10 cellular contexts compared by ENCODE assay signal in genomic region chrX:106613277-106613676, GRCh38. TPM values are rescaled to one million over a fixed set of nuclear protein-coding genes. Genes with fewer than 3 reads are reported as not detected.
DNase-seq lines count a peak whose midpoint lies in the region; ATAC-seq and TF ChIP-seq lines count a peak whose summit lies in the region.
"Had no signal": no experiment of that assay in that cellular context is flagged by ENCODE, and none has a peak within 500 bp of the region (broad histone marks: within the 10 kb centered on the region; RNA-seq: fewer than 3 reads in every experiment).

No MANE protein-coding gene starts in this region.

- no peaks in the 10 kb centered on the region for H3K36me3 ChIP-seq in iPS-20b (ENCODE audit: insufficient read depth, low read depth, low read length)
- no peaks in the 10 kb centered on the region for H3K36me3 ChIP-seq in colonic mucosa

- H3K36me3 Mint-ChIP-seq in activated naive CD4-positive, alpha-beta T cell treated with anti-CD3 and anti-CD28 coated beads, Interleukin-2, amount 50 U/mL, for 24 hours = no peaks in the 10 kb centered on the region
- no peaks in the 10 kb centered on the region for H3K36me3 Mint-ChIP-seq in activated CD4-positive, alpha-beta memory T cell treated with anti-CD3 and anti-CD28 coated beads, Interleukin-2, amount 10 ng/mL, durations not matched to agents 7 days and 5 days (ENCODE audit: low read depth)

- POLR2A ChIA-PET in activated CD4-positive, alpha-beta memory T cell treated with anti-CD3 and anti-CD28 coated beads, Interleukin-2, amount 10 ng/mL, durations not matched to agents 7 days and 5 days (lab: Charles Lee) = no interaction called here

- H3K9me3 ChIP-seq in iPS-20b (ENCODE audit: insufficient read depth, low read depth, low read length) = no peaks in the 10 kb centered on the region
- no peaks in the 10 kb centered on the region for H3K9me3 ChIP-seq in colonic mucosa

- no peak for ATAC-seq in stimulated activated naive CD8-positive, alpha-beta T cell treated with anti-CD3 and anti-CD28 coated beads, Interleukin-15, amount 100 ng/mL, for 72 hours
- ATAC-seq in HG02938 (IDR thresholded peaks at IDR 0.05; ENCODE audit: unreplicated experiment) (no peak), GM18519 (IDR thresholded peaks at IDR 0.05; ENCODE audit: low FRiP score, unreplicated experiment) (no peak)

- no peaks in the 10 kb centered on the region for H3K4me1 ChIP-seq in iPS-20b (ENCODE audit: insufficient read depth, low read length)
- H3K4me1 ChIP-seq in colonic mucosa = no peaks in the 10 kb centered on the region

- peak overlapping the region; percentile 95 for H3K4me3 Mint-ChIP-seq in activated naive CD4-positive, alpha-beta T cell treated with anti-CD3 and anti-CD28 coated beads, Interleukin-2, amount 50 U/mL, for 24 hours
- H3K4me3 Mint-ChIP-seq in activated CD4-positive, alpha-beta memory T cell treated with anti-CD3 and anti-CD28 coated beads, Interleukin-2, amount 10 ng/mL, durations not matched to agents 7 days and 5 days = peak overlapping the region; percentile 84
- peak overlapping the region; percentile 93 to 94 for H3K4me3 Mint-ChIP-seq in stimulated activated naive CD8-positive, alpha-beta T cell treated with anti-CD3 and anti-CD28 coated beads, Interleukin-15, amount 100 ng/mL, for 72 hours

- H3K27ac Mint-ChIP-seq in activated naive CD4-positive, alpha-beta T cell treated with anti-CD3 and anti-CD28 coated beads, Interleukin-2, amount 50 U/mL, for 24 hours = no peak overlapping the region
- H3K27ac Mint-ChIP-seq in activated CD4-positive, alpha-beta memory T cell treated with anti-CD3 and anti-CD28 coated beads, Interleukin-2, amount 10 ng/mL, durations not matched to agents 7 days and 5 days = peak overlapping the region; percentile 80
- H3K27ac Mint-ChIP-seq in stimulated activated naive CD8-positive, alpha-beta T cell treated with anti-CD3 and anti-CD28 coated beads, Interleukin-15, amount 100 ng/mL, for 72 hours = no peak overlapping the region

- H3K27me3 ChIP-seq in iPS-20b (ENCODE audit: insufficient read depth, low read length) (peaks cover 20% of the 10 kb centered on the region), colonic mucosa (no peaks in the 10 kb centered on the region)

- peaks cover 23% of the 10 kb centered on the region for H3K4me1 Mint-ChIP-seq in activated naive CD4-positive, alpha-beta T cell treated with anti-CD3 and anti-CD28 coated beads, Interleukin-2, amount 50 U/mL, for 24 hours
- peaks cover 30% of the 10 kb centered on the region for H3K4me1 Mint-ChIP-seq in activated CD4-positive, alpha-beta memory T cell treated with anti-CD3 and anti-CD28 coated beads, Interleukin-2, amount 10 ng/mL, durations not matched to agents 7 days and 5 days
- H3K4me1 Mint-ChIP-seq in stimulated activated naive CD8-positive, alpha-beta T cell treated with anti-CD3 and anti-CD28 coated beads, Interleukin-15, amount 100 ng/mL, for 72 hours = peaks cover 14% of the 10 kb centered on the region

- intact Hi-C loops in colonic mucosa (cut with DNase I) = no loop called here

- H3K4me3 ChIP-seq in iPS-20b (ENCODE audit: low read length) = peak overlapping the region; percentile 82; the same call in 1 of the 2 replicates
- H3K4me3 ChIP-seq in colonic mucosa = no peak overlapping the region

- no peaks in the 10 kb centered on the region for H3K27me3 Mint-ChIP-seq in activated naive CD4-positive, alpha-beta T cell treated with anti-CD3 and anti-CD28 coated beads, Interleukin-2, amount 50 U/mL, for 24 hours
- H3K27me3 Mint-ChIP-seq in activated CD4-positive, alpha-beta memory T cell treated with anti-CD3 and anti-CD28 coated beads, Interleukin-2, amount 10 ng/mL, durations not matched to agents 7 days and 5 days = no peaks in the 10 kb centered on the region
- H3K27me3 Mint-ChIP-seq in stimulated activated naive CD8-positive, alpha-beta T cell treated with anti-CD3 and anti-CD28 coated beads, Interleukin-15, amount 100 ng/mL, for 72 hours = no peaks in the 10 kb centered on the region

- TF ChIP-seq CTCF in colonic mucosa (IDR thresholded peaks at IDR 0.05) = no peak

- CTCF ChIA-PET in activated CD4-positive, alpha-beta memory T cell treated with anti-CD3 and anti-CD28 coated beads, Interleukin-2, amount 10 ng/mL, durations not matched to agents 7 days and 5 days (lab: Charles Lee) = no interaction called here

- H3K9me3 Mint-ChIP-seq in activated naive CD4-positive, alpha-beta T cell treated with anti-CD3 and anti-CD28 coated beads, Interleukin-2, amount 50 U/mL, for 24 hours = no peaks in the 10 kb centered on the region
- no peaks in the 10 kb centered on the region for H3K9me3 Mint-ChIP-seq in activated CD4-positive, alpha-beta memory T cell treated with anti-CD3 and anti-CD28 coated beads, Interleukin-2, amount 10 ng/mL, durations not matched to agents 7 days and 5 days
- no peaks in the 10 kb centered on the region for H3K9me3 Mint-ChIP-seq in stimulated activated naive CD8-positive, alpha-beta T cell treated with anti-CD3 and anti-CD28 coated beads, Interleukin-15, amount 100 ng/mL, for 72 hours

- DNase-seq in activated naive CD4-positive, alpha-beta T cell treated with anti-CD3 and anti-CD28 coated beads, Interleukin-2, amount 50 U/mL, for 16 hours = no peak
- DNase-seq in activated CD4-positive, alpha-beta memory T cell treated with anti-CD3 and anti-CD28 coated beads, Interleukin-2, amount 10 ng/mL, durations not matched to agents 7 days and 5 days = no peak
- no peak for DNase-seq in stimulated activated naive CD8-positive, alpha-beta T cell treated with anti-CD3 and anti-CD28 coated beads, Interleukin-15, amount 100 ng/mL, for 72 hours
- DNase-seq in colonic mucosa = no peak
- DNase-seq: effector CD8-positive, alpha-beta T cell; NCI-H2029 had no signal

- H3K9ac ChIP-seq in iPS-20b (ENCODE audit: low read depth, low read length) (no peak overlapping the region), colonic mucosa (ENCODE audit: low read depth in 2 of 2, low read length in 2 of 2) (no peak overlapping the region)

- H3K27ac ChIP-seq in iPS-20b (ENCODE audit: low read length) (no peak overlapping the region), colonic mucosa (no peak overlapping the region)

RNA-seq across cellular contexts. Expression of gene RADX, which starts 1.5 kb away (rescaled TPM):
- total RNA-seq in activated CD4-positive, alpha-beta memory T cell treated with anti-CD3 and anti-CD28 coated beads, Interleukin-2, amount 10 ng/mL, durations not matched to agents 7 days and 5 days = 1 to 10 TPM; 7.1 to 9.5 TPM
- total RNA-seq in colonic mucosa = under 1 TPM; 0.50 to 0.96 TPM

Comparison
In these comparisons a context has a peak if more than half of its experiments do, and no peak if none do; other contexts are left out.
1. RNA of gene RADX, which starts 1.5 kb away (total RNA-seq): 7.1 to 9.5 TPM in activated CD4-positive, alpha-beta memory T cell treated with anti-CD3 and anti-CD28 coated beads, Interleukin-2, amount 10 ng/mL, durations not matched to agents 7 days and 5 days; 0.50 to 0.96 TPM in colonic mucosa; every median in the first group is over 4 times any median in the second.
2. Peak in every context shown above with its lines, with median percentiles within 50 percentile points of each other: H3K4me3 Mint-ChIP-seq.